27 cellular contexts compared by ENCODE assay signal in the genomic region with DNA sequence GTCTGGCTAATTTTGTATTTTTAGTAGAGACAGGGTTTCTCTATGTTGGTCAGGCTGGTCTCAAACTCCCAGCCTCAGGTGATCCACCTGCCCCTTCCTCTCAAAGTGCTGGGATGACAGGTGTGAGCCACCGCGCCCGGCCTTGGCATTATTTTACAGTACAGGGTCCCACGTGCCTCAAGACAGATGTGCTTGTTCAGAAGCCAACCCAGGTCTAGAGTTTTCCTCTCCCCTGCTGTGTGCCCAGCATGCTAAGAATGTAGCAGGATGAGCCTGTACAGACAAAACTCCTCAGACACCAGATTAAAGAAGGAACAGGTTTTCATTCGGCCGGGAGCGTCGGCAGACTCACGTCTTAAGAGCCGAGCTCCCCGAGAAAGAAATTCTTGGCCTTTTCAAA. TPM values are rescaled to one million over a fixed set of nuclear protein-coding genes. Genes with fewer than 3 reads are reported as not detected.
DNase-seq lines count a peak whose midpoint lies in the region; ATAC-seq and TF ChIP-seq lines count a peak whose summit lies in the region.
"Had no signal": no experiment of that assay in that cellular context is flagged by ENCODE, and none has a peak within 500 bp of the region (broad histone marks: within the 10 kb centered on the region; RNA-seq: fewer than 3 reads in every experiment).

No MANE protein-coding gene starts in this region.

- no peaks in the 10 kb centered on the region for H3K9me2 ChIP-seq in hepatocyte (replicated peaks; ENCODE audit: insufficient read depth)

- CTCF ChIA-PET in WTC11 (lab: Charles Lee), result no interaction called here

- intact Hi-C loops in sigmoid colon (cut with DNase I), result no loop called here

- peaks cover 7% of the 10 kb centered on the region for H3K36me3 Mint-ChIP-seq in WTC11

- ATAC-seq in WTC11, result no peak

- peak overlapping the region; percentile 2 for H3K27ac Mint-ChIP-seq in WTC11
- H3K27ac Mint-ChIP-seq: HFFc6 had no signal

- DNase-seq in activated CD8-positive, alpha-beta memory T cell treated with anti-CD3 and anti-CD28 coated beads for 24 hours, result peak; percentile 26
- DNase-seq in activated CD8-positive, alpha-beta memory T cell treated with anti-CD3 and anti-CD28 coated beads, Interleukin-2, amount 50 U/mL, for 4 hours, result no peak
- DNase-seq in WTC11 (ENCODE audit: low spot score) (peak; percentile 26), hepatocyte (ENCODE audit: low spot score) (peak; percentile 49), sigmoid colon (peak; percentile 33), HuH-7.5 (ENCODE audit: low spot score) (no peak), GM20000 (ENCODE audit: low spot score) (no peak)
- DNase-seq in activated effector memory CD4-positive, alpha-beta T cell treated with Interleukin-2 at 50 U/mL for 16 hours, result no peak
- DNase-seq: 8988T; Calu3; DMS153; DND-41; GM23248; HFFc6; IMR-90; KG1; MG63; NCI-H2029; NCI-H446; NCI-H524 treated with DMSO at 0.1 percent for 48 hours; NCI-H774; NK-92 treated with Interleukin-12 subunit alpha and Interleukin-12 subunit beta, amount 100 ng/mL, for 24 hours; PC-9; Right ventricle myocardium superior; RPMI8226 had no signal

- no peak for TF ChIP-seq CTCF in WTC11 (IDR thresholded peaks at IDR 0.05)
- TF ChIP-seq CTCF in hepatocyte (IDR thresholded peaks at IDR 0.05; ENCODE audit: poor library complexity), result no peak
- TF ChIP-seq CTCF in sigmoid colon (IDR thresholded peaks at IDR 0.05), result no peak
- no peak for TF ChIP-seq CTCF in GM20000 (IDR thresholded peaks at IDR 0.05; ENCODE audit: extremely low read depth, missing control alignments)

- H3K27me3 Mint-ChIP-seq in WTC11 (ENCODE audit: low read depth), result peaks cover 39% of the 10 kb centered on the region

- H3K4me2 ChIP-seq in hepatocyte, result no peak overlapping the region
- H3K4me2 ChIP-seq: PC-9 had no signal

- H3K4me3 ChIP-seq in hepatocyte (no peak overlapping the region), sigmoid colon (no peak overlapping the region)
- H3K4me3 ChIP-seq: GM23248, HAP-1, MG63, PC-9 had no signal

- no peaks in the 10 kb centered on the region for H4K20me1 ChIP-seq in hepatocyte (ENCODE audit: insufficient read depth, poor library complexity, severe bottlenecking)

- 51% methylated on average over 11 of the region's 11 CpGs for WGBS in hepatocyte (ENCODE audit: low lambda C conversion rate, missing lambda C conversion rate)
- WGBS in sigmoid colon, 2 donors, result 77 to 84% methylated on average over 11 of the region's 11 CpGs

- peaks cover 59% of the 10 kb centered on the region for H3K4me1 Mint-ChIP-seq in WTC11

- H2AFZ ChIP-seq in hepatocyte, result no peak overlapping the region
- H2AFZ ChIP-seq: GM23248, PC-9 had no signal

- no peaks in the 10 kb centered on the region for H3K9me3 ChIP-seq in hepatocyte (ENCODE audit: low read depth)
- H3K9me3 ChIP-seq in sigmoid colon, result no peaks in the 10 kb centered on the region
- H3K9me3 ChIP-seq: HAP-1 had no signal

- no peak for TF ChIP-seq POLR2A in sigmoid colon (IDR thresholded peaks at IDR 0.05)

- peak overlapping the region; percentile 36 for H3K27ac ChIP-seq in hepatocyte
- H3K27ac ChIP-seq in sigmoid colon, result no peak overlapping the region
- H3K27ac ChIP-seq: GM23248, PC-9 had no signal

- no peaks in the 10 kb centered on the region for H3K79me2 ChIP-seq in hepatocyte

- H3K27me3 ChIP-seq in hepatocyte (no peaks in the 10 kb centered on the region), sigmoid colon (no peaks in the 10 kb centered on the region)

- TF ChIP-seq EP300 in sigmoid colon (IDR thresholded peaks at IDR 0.05), result no peak

- peaks cover 1% of the 10 kb centered on the region; the same call in 1 of the 2 replicates for H3K9me3 Mint-ChIP-seq in WTC11

- H3K36me3 ChIP-seq in hepatocyte (replicated peaks; ENCODE audit: insufficient read depth, low read depth) (no peaks in the 10 kb centered on the region), sigmoid colon (no peaks in the 10 kb centered on the region)
- H3K36me3 ChIP-seq: HAP-1, MG63 had no signal

- H3K4me3 Mint-ChIP-seq in WTC11, result no peak overlapping the region
- H3K4me3 Mint-ChIP-seq: HFFc6 had no signal

- H3K4me1 ChIP-seq in hepatocyte (ENCODE audit: insufficient read depth), result no peaks in the 10 kb centered on the region
- peaks cover 0 to 5% (median 0%) of the 10 kb centered on the region in 4 donors for H3K4me1 ChIP-seq in sigmoid colon
- H3K4me1 ChIP-seq: HAP-1 had no signal

- POLR2A ChIA-PET in WTC11 (lab: Charles Lee), result no interaction called here

TF ChIP-seq in WTC11, 78 proteins besides CTCF, POLR2A, EP300 and RAD21:
- TF ChIP-seq, protein P1, sequence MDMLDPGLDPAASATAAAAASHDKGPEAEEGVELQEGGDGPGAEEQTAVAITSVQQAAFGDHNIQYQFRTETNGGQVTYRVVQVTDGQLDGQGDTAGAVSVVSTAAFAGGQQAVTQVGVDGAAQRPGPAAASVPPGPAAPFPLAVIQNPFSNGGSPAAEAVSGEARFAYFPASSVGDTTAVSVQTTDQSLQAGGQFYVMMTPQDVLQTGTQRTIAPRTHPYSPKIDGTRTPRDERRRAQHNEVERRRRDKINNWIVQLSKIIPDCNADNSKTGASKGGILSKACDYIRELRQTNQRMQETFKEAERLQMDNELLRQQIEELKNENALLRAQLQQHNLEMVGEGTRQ (CRISPR knock-in tag; IDR thresholded peaks at IDR 0.05), result no peak
- TF ChIP-seq ETV6 (CRISPR knock-in tag; IDR thresholded peaks at IDR 0.05), result 0 out of 2 replicates have a peak, but pooled peaks have one; percentile 27
TF ChIP-seq in WTC11: peak in this region for 1.

RNA-seq across cellular contexts. Expression of a gene that starts 42.2 kb away (rescaled TPM):
- total RNA-seq in WTC11 (2021) (0.11 TPM in 1 of 3 replicates, not detected in the others), hepatocyte (not detected in 2 replicates), sigmoid colon (1 to 10 TPM in 1 of 4 donors, under 1 TPM in 2, not detected in 1; 0.41 to 1.1 (median 0.71) TPM)
- polyA plus RNA-seq in hepatocyte (not detected in 2 replicates), sigmoid colon (under 1 TPM in 1 of 3 donors, not detected in 2; 0.77 TPM)
- total RNA-seq: GM23248, IMR-90, Right ventricle myocardium superior had no signal
- polyA plus RNA-seq: BJ, GM23248, IMR-90 had no signal

Comparison
In these comparisons a context has a peak if more than half of its experiments do, and no peak if none do; other contexts are left out.
1. DNase-seq: peak in activated CD8-positive, alpha-beta memory T cell treated with anti-CD3 and anti-CD28 coated beads for 24 hours (single experiment), WTC11 (single experiment), hepatocyte (single experiment) and sigmoid colon (single experiment); none in activated CD8-positive, alpha-beta memory T cell treated with anti-CD3 and anti-CD28 coated beads, Interleukin-2, amount 50 U/mL, for 4 hours (single experiment), HuH-7.5 (single experiment), GM20000 (single experiment) and activated effector memory CD4-positive, alpha-beta T cell treated with Interleukin-2 at 50 U/mL for 16 hours (single experiment).